In the genomic region with DNA sequence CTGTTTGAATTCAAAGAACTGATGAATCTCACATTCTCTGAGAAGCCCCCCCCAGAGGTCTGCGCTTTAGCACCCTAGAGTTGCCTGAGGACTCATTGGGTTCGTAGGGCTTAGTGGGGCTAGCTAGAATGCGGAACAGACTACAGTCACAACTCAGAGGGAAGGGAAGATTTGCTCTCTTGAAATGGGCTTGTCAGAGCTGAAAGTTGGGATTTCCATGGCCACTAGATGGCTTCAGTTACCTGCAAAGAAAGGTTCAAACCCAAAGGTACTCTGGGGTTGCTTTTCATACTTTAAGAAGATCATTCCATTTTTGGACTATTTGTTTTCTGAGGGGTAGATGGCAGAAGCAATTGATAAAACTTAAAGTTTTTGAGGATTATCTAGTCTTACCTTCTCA, we compare ENCODE assay signal across 9 cellular contexts.
DNase-seq lines count a peak whose midpoint lies in the region; ATAC-seq, FAIRE-seq and TF ChIP-seq lines count a peak whose summit lies in the region.
"Had no signal": no experiment of that assay in that cellular context is flagged by ENCODE, and none has a peak within 500 bp of the region (broad histone marks: within the 10 kb centered on the region; RNA-seq: fewer than 3 reads in every experiment).

No MANE protein-coding gene starts in this region.

- H3K4me2 ChIP-seq in K562 (ENCODE audit: insufficient read depth, low read length) (no peak overlapping the region), neural progenitor cell (no peak overlapping the region)

- H2AFZ ChIP-seq in K562 (ENCODE audit: low read depth, low read length), result no peak overlapping the region
- no peak overlapping the region for H2AFZ ChIP-seq in neural progenitor cell (replicated peaks)

- H3K36me3 Mint-ChIP-seq in neural progenitor cell, result no peaks in the 10 kb centered on the region
- H3K36me3 Mint-ChIP-seq: activated naive CD4-positive, alpha-beta T cell treated with anti-CD3 and anti-CD28 coated beads, Interleukin-2, amount 50 U/mL, for 72 hours had no signal

- TF ChIP-seq RAD21 in K562 (CRISPR knock-in tag; conservative IDR thresholded peaks at IDR 0.05 in 1 of 2, IDR thresholded peaks at IDR 0.05 in 1 of 2), result peak in 1 of 2 experiments; percentile 32; a peak in 1 of 4 replicates

- H3K4me3 Mint-ChIP-seq in neural progenitor cell, result no peak overlapping the region

- TF ChIP-seq EP300 in K562 (IDR thresholded peaks at IDR 0.05; ENCODE audit: low read length), result no peak

- in situ Hi-C loops in K562 (cut with MboI), result no loop called here

- H3K9me1 ChIP-seq in K562 (ENCODE audit: control insufficient read depth, insufficient read depth, low read length), result no peaks in the 10 kb centered on the region

- H4K20me1 ChIP-seq in K562 (replicated peaks; ENCODE audit: control insufficient read depth, insufficient read depth, low read length) (no peaks in the 10 kb centered on the region), neural progenitor cell (ENCODE audit: low read depth) (no peaks in the 10 kb centered on the region)

- intact Hi-C loops in K562 (cut with micrococcal nuclease), result no loop called here

- TF ChIP-seq CTCF in GM12874 (IDR thresholded peaks at IDR 0.05; ENCODE audit: insufficient read depth, low read depth, low read length) (0 out of 2 replicates have a peak, but pooled peaks have one; percentile 14), K562 (IDR thresholded peaks at IDR 0.05 in 2 of 3, conservative IDR thresholded peaks at IDR 0.05 in 1 of 3; ENCODE audit: insufficient read depth in 2 of 3, low read depth in 1 of 3, low read length in 3 of 3) (peak in 2 of 3 experiments; percentile 19 to 25; a peak in 1 of 6 replicates), neural progenitor cell (IDR thresholded peaks at IDR 0.05) (peak; percentile 64)

- H3K27me3 ChIP-seq in K562 (ENCODE audit: control insufficient read depth in 2 of 2, insufficient read depth in 2 of 2, low read length in 2 of 2) (no peaks in the 10 kb centered on the region), neural progenitor cell (no peaks in the 10 kb centered on the region)

- H3K9me3 Mint-ChIP-seq in neural progenitor cell, result no peaks in the 10 kb centered on the region
- H3K9me3 Mint-ChIP-seq: activated naive CD4-positive, alpha-beta T cell treated with anti-CD3 and anti-CD28 coated beads, Interleukin-2, amount 50 U/mL, for 72 hours had no signal

- H3K79me2 ChIP-seq in K562 (ENCODE audit: control insufficient read depth, insufficient read depth, low read length), result no peaks in the 10 kb centered on the region
- H3K79me2 ChIP-seq in neural progenitor cell (ENCODE audit: low read depth), result no peaks in the 10 kb centered on the region

- no TSS peak for BruUV-seq in K562 (replicated peaks; lab: Mats Ljungman, UMichigan)

- 7% methylated on average over 3 of the region's 3 CpGs for WGBS in K562 (ENCODE audit: insufficient coverage, low coverage, missing lambda C conversion rate)

- CTCF ChIA-PET in K562 (lab: Yijun Ruan, JAX; ENCODE audit: low intra/inter-chr PET ratio), result interaction anchor here (0.7 kb wide), 1 partner anchor 1186 kb away, joined by 3 read pairs; no protein-coding TSS in a partner anchor

- ATAC-seq in K562 (no peak), GM18505 (IDR thresholded peaks at IDR 0.05; ENCODE audit: unreplicated experiment) (no peak), GM21786 (IDR thresholded peaks at IDR 0.05; ENCODE audit: unreplicated experiment) (no peak)
- ATAC-seq: activated naive CD4-positive, alpha-beta T cell treated with anti-CD3 and anti-CD28 coated beads, Interleukin-2, amount 50 U/mL, for 72 hours had no signal

- no peaks in the 10 kb centered on the region for H3K27me3 Mint-ChIP-seq in neural progenitor cell (ENCODE audit: insufficient read depth, low read depth)

- no peak for FAIRE-seq in K562 (lab: Jason Lieb, UNC)

- no peaks in the 10 kb centered on the region for H3K36me3 ChIP-seq in K562 (ENCODE audit: control insufficient read depth, insufficient read depth, low read length)
- H3K36me3 ChIP-seq in neural progenitor cell, result no peaks in the 10 kb centered on the region

- H3K4me1 Mint-ChIP-seq in neural progenitor cell, result no peaks in the 10 kb centered on the region

- H3K9ac ChIP-seq in K562 (ENCODE audit: insufficient read depth in 1 of 2, low read depth in 2 of 2, low read length in 2 of 2), result no peak overlapping the region
- no peak overlapping the region for H3K9ac ChIP-seq in neural progenitor cell

- no peaks in the 10 kb centered on the region for H3F3A ChIP-seq in neural progenitor cell (ENCODE audit: low read depth)

- H3K4me3 ChIP-seq in K562, result no peak overlapping the region
- H3K4me3 ChIP-seq in neural progenitor cell, result no peak overlapping the region

- H3K27ac ChIP-seq in K562 (ENCODE audit: extremely low read depth, low read depth, low read length) (no peak overlapping the region), neural progenitor cell (no peak overlapping the region)

- TF ChIP-seq POLR2A in K562 (conservative IDR thresholded peaks at IDR 0.05), result no peak
- no peak for TF ChIP-seq POLR2A in GM18505 (IDR thresholded peaks at IDR 0.05; ENCODE audit: borderline replicate concordance, extremely low read depth, insufficient read depth, insufficient read length)

- DNase-seq in NCI-H146 treated with DMSO at 0.1 percent for 48 hours (lab: John Stamatoyannopoulos, UW; ENCODE audit: unreplicated experiment) (peak; percentile 7), K562 (ENCODE audit: extremely low read depth in 1 of 4, low spot score in 3 of 4) (peak in 1 of 4 experiments; percentile 9), neural progenitor cell (ENCODE audit: low spot score) (peak; percentile 53), GDM1 (lab: John Stamatoyannopoulos, UW) (no peak), COLO829 (ENCODE audit: low spot score) (no peak)

- H3K4me1 ChIP-seq in K562 (replicated peaks in 1 of 2; ENCODE audit: control insufficient read depth in 2 of 2, insufficient read depth in 2 of 2, low read length in 2 of 2) (no peaks in the 10 kb centered on the region), neural progenitor cell (no peaks in the 10 kb centered on the region)

- no peak overlapping the region for H3K27ac Mint-ChIP-seq in neural progenitor cell
- H3K27ac Mint-ChIP-seq: activated naive CD4-positive, alpha-beta T cell treated with anti-CD3 and anti-CD28 coated beads, Interleukin-2, amount 50 U/mL, for 72 hours had no signal

- POLR2A ChIA-PET in K562 (lab: Yijun Ruan, JAX), result interaction anchor here (0.6 to 0.8 kb wide), 2 partner anchors 27 to 44 kb away, joined by 3 read pairs; no protein-coding TSS in a partner anchor

- no peaks in the 10 kb centered on the region for H3K9me3 ChIP-seq in K562 (replicated peaks; ENCODE audit: control insufficient read depth, insufficient read depth, low read depth, low read length)
- no peaks in the 10 kb centered on the region for H3K9me3 ChIP-seq in neural progenitor cell (ENCODE audit: low read depth)

TF ChIP-seq in K562, 482 proteins besides CTCF, POLR2A, EP300 and RAD21:
- TF ChIP-seq NELFE (IDR thresholded peaks at IDR 0.05; ENCODE audit: insufficient read depth, insufficient read length), result no peak
- no peak for TF ChIP-seq ZNF764 (CRISPR knock-in tag; IDR thresholded peaks at IDR 0.05; ENCODE audit: low read depth)
- no peak for TF ChIP-seq TEAD2 (tag; IDR thresholded peaks at IDR 0.05)
- TF ChIP-seq PCBP1 (IDR thresholded peaks at IDR 0.05; ENCODE audit: low read depth, low read length, poor library complexity, severe bottlenecking), result no peak
- no peak for TF ChIP-seq ARHGAP35 (IDR thresholded peaks at IDR 0.05; ENCODE audit: partially characterized antibody)
- no peak for TF ChIP-seq POLR3G (IDR thresholded peaks at IDR 0.05; ENCODE audit: extremely low read depth, insufficient read length, insufficient replicate concordance)
- no peak for TF ChIP-seq ZNF75A (CRISPR knock-in tag; IDR thresholded peaks at IDR 0.05)
- no peak for TF ChIP-seq CBX8 (IDR thresholded peaks at IDR 0.05; ENCODE audit: borderline replicate concordance, extremely low read depth, low read depth, low read length, poor library complexity, severe bottlenecking)
- TF ChIP-seq, protein P1, sequence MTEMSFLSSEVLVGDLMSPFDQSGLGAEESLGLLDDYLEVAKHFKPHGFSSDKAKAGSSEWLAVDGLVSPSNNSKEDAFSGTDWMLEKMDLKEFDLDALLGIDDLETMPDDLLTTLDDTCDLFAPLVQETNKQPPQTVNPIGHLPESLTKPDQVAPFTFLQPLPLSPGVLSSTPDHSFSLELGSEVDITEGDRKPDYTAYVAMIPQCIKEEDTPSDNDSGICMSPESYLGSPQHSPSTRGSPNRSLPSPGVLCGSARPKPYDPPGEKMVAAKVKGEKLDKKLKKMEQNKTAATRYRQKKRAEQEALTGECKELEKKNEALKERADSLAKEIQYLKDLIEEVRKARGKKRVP (CRISPR knock-in tag; IDR thresholded peaks at IDR 0.05), result no peak
- TF ChIP-seq, protein P2, sequence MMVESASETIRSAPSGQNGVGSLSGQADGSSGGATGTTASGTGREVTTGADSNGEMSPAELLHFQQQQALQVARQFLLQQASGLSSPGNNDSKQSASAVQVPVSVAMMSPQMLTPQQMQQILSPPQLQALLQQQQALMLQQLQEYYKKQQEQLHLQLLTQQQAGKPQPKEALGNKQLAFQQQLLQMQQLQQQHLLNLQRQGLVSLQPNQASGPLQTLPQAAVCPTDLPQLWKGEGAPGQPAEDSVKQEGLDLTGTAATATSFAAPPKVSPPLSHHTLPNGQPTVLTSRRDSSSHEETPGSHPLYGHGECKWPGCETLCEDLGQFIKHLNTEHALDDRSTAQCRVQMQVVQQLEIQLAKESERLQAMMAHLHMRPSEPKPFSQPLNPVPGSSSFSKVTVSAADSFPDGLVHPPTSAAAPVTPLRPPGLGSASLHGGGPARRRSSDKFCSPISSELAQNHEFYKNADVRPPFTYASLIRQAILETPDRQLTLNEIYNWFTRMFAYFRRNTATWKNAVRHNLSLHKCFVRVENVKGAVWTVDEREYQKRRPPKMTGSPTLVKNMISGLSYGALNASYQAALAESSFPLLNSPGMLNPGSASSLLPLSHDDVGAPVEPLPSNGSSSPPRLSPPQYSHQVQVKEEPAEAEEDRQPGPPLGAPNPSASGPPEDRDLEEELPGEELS (CRISPR knock-in tag; IDR thresholded peaks at IDR 0.05; ENCODE audit: borderline replicate concordance), result no peak
- TF ChIP-seq NUFIP1 (IDR thresholded peaks at IDR 0.05; ENCODE audit: partially characterized antibody), result no peak
- TF ChIP-seq, protein P3, sequence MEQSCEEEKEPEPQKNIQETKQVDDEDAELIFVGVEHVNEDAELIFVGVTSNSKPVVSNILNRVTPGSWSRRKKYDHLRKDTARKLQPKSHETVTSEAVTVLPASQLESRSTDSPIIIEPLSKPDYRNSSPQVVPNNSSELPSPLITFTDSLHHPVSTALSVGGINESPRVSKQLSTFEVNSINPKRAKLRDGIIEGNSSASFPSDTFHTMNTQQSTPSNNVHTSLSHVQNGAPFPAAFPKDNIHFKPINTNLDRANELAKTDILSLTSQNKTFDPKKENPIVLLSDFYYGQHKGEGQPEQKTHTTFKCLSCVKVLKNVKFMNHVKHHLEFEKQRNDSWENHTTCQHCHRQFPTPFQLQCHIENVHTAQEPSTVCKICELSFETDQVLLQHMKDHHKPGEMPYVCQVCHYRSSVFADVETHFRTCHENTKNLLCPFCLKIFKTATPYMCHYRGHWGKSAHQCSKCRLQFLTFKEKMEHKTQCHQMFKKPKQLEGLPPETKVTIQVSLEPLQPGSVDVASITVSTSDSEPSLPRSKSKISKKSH (CRISPR knock-in tag; IDR thresholded peaks at IDR 0.05), result no peak
- no peak for TF ChIP-seq COPS2 (conservative IDR thresholded peaks at IDR 0.05)
TF ChIP-seq in K562: peak in this region for 0.

Comparison
In these comparisons a context has a peak if more than half of its experiments do, and no peak if none do; other contexts are left out.
1. CTCF ChIP-seq: peak in every context shown above with its lines; median percentile 64 in neural progenitor cell; 22 in K562; 14 in GM12874.
2. DNase-seq: peak in NCI-H146 treated with DMSO at 0.1 percent for 48 hours (single experiment) and neural progenitor cell (single experiment); none in GDM1 (single experiment) and COLO829 (single experiment).